8 cellular contexts compared by ENCODE assay signal in genomic region chr15:58331903-58332675, GRCh38.
DNase-seq lines count a peak whose midpoint lies in the region; ATAC-seq and TF ChIP-seq lines count a peak whose summit lies in the region.

No MANE protein-coding gene starts in this region.

- no peak overlapping the region for H2BK15ac ChIP-seq in H9 (ENCODE audit: low read depth, low read length)

- no peak overlapping the region for H2BK20ac ChIP-seq in H9 (ENCODE audit: low read depth, low read length, poor library complexity, severe bottlenecking)

- no peak overlapping the region for H3K23ac ChIP-seq in H9 (ENCODE audit: insufficient read length, low read depth, low read length)

- no peak overlapping the region for H3K4me2 ChIP-seq in H9 (ENCODE audit: insufficient read depth, insufficient read length, low read length)
- no peak overlapping the region for H3K4me2 ChIP-seq in parathyroid adenoma (ENCODE audit: low read length)

- no CpG with 5 or more reads among the region's 8 CpGs for WGBS in H9 (ENCODE audit: extremely low coverage, insufficient read length, low lambda C conversion rate)
- 15% methylated on average over 8 of the region's 8 CpGs for WGBS in thymus

- no peak overlapping the region for H4K5ac ChIP-seq in H9 (ENCODE audit: insufficient read length, low read depth, low read length)

- H3K36me3 ChIP-seq in parathyroid adenoma (ENCODE audit: control insufficient read depth, insufficient read depth, low read length) (no peaks in the 10 kb centered on the region), thymus (ENCODE audit: control insufficient read depth, insufficient read depth) (no peaks in the 10 kb centered on the region)

- intact Hi-C loops in Right ventricle myocardium inferior (cut with DNase I): loop anchor here (2.0 to 10.0 kb wide), 5 partner anchors 61 to 443 kb away; partner anchors contain the start of genes ADAM10 and MINDY2

- H3K27me3 ChIP-seq in H9 (ENCODE audit: insufficient read depth, low read length) (no peaks in the 10 kb centered on the region), parathyroid adenoma (ENCODE audit: control insufficient read depth, insufficient read depth, low read length) (no peaks in the 10 kb centered on the region), thymus (ENCODE audit: control insufficient read depth, insufficient read depth) (no peaks in the 10 kb centered on the region)

- peak overlapping the region in 1 of 2 experiments; percentile 30; a peak in 2 of 5 replicates for H3K4me3 Mint-ChIP-seq in H9
- H3K4me3 Mint-ChIP-seq in activated naive CD8-positive, alpha-beta T cell: peak overlapping the region; percentile 52

- H3K56ac ChIP-seq in H9 (ENCODE audit: insufficient read length, low read depth, low read length): no peak overlapping the region

- H2BK120ac ChIP-seq in H9 (ENCODE audit: low read depth, low read length, poor library complexity, severe bottlenecking): no peak overlapping the region

- peaks cover 0 to 13% (median 5%) of the 10 kb centered on the region in 3 experiments; a peak in 5 of 7 replicates for H3K36me3 Mint-ChIP-seq in H9 (ENCODE audit: insufficient read depth in 1 of 3, low read depth in 3 of 3)
- no peaks in the 10 kb centered on the region for H3K36me3 Mint-ChIP-seq in activated naive CD8-positive, alpha-beta T cell

- peaks cover 35 to 37% of the 10 kb centered on the region in 2 experiments for H3K4me1 Mint-ChIP-seq in H9
- peaks cover 41% of the 10 kb centered on the region for H3K4me1 Mint-ChIP-seq in activated naive CD8-positive, alpha-beta T cell (ENCODE audit: low read depth)

- H3K27ac ChIP-seq in H9 (ENCODE audit: insufficient read length, low read depth, low read length) (peak overlapping the region; percentile 2), parathyroid adenoma (peak overlapping the region; percentile 87), thymus (ENCODE audit: low read depth) (peak overlapping the region; percentile 71)

- H3K9me3 ChIP-seq in H9 (ENCODE audit: control insufficient read depth, low read depth, low read length) (no peaks in the 10 kb centered on the region), parathyroid adenoma (ENCODE audit: control insufficient read depth, low read length) (no peaks in the 10 kb centered on the region), thymus (ENCODE audit: control insufficient read depth) (no peaks in the 10 kb centered on the region)

- peak overlapping the region; percentile 2; the same call in 1 of the 2 replicates for H3K14ac ChIP-seq in H9 (ENCODE audit: insufficient read depth, low read length)

- no peak overlapping the region for H3T11ph ChIP-seq in H9 (ENCODE audit: low read length)

- H3K4me3 ChIP-seq in parathyroid adenoma (ENCODE audit: low read depth, low read length) (no peak overlapping the region), thymus (ENCODE audit: low read length) (no peak overlapping the region)

- H3K79me2 ChIP-seq in H9 (ENCODE audit: insufficient read depth, low read length) (no peaks in the 10 kb centered on the region), parathyroid adenoma (no peaks in the 10 kb centered on the region)

- H3K23me2 ChIP-seq in H9 (ENCODE audit: insufficient read length, low read depth, low read length, poor library complexity, severe bottlenecking): no peaks in the 10 kb centered on the region

- ATAC-seq in SK-N-SH treated with all-trans-retinoic acid at 6 μM for 48 hours (peak; percentile 97), Right ventricle myocardium inferior (peak; percentile 98)

- H3K9ac ChIP-seq in H9 (ENCODE audit: extremely low read depth, insufficient read length, low read length): no peak overlapping the region
- no peak overlapping the region for H3K9ac ChIP-seq in parathyroid adenoma

- TF ChIP-seq CTCF in H9 (conservative IDR thresholded peaks at IDR 0.05) (no peak), parathyroid adenoma (IDR thresholded peaks at IDR 0.05) (no peak)

- H4K20me1 ChIP-seq in H9 (ENCODE audit: control insufficient read depth, insufficient read depth, insufficient read length): no peaks in the 10 kb centered on the region

- H2BK12ac ChIP-seq in H9 (ENCODE audit: insufficient read length, low read depth, low read length): no peak overlapping the region

- H3K18ac ChIP-seq in H9 (ENCODE audit: insufficient read length, low read depth, low read length): no peak overlapping the region

- H3K27me3 Mint-ChIP-seq in H9 (ENCODE audit: low read depth): no peaks in the 10 kb centered on the region
- H3K27me3 Mint-ChIP-seq in activated naive CD8-positive, alpha-beta T cell: no peaks in the 10 kb centered on the region

- no peak overlapping the region for H3K4ac ChIP-seq in H9 (ENCODE audit: low read depth, low read length)

- no peak overlapping the region for H2BK5ac ChIP-seq in H9 (ENCODE audit: insufficient read length, low read length)

- H3K27ac Mint-ChIP-seq in H9: peak overlapping the region; percentile 26 to 96 (median 30); a peak in 5 of 7 replicates
- peak overlapping the region; percentile 97 for H3K27ac Mint-ChIP-seq in activated naive CD8-positive, alpha-beta T cell

- peaks cover 6 to 13% of the 10 kb centered on the region in 2 experiments; a peak in 4 of 5 replicates for H3K9me3 Mint-ChIP-seq in H9
- no peaks in the 10 kb centered on the region for H3K9me3 Mint-ChIP-seq in activated naive CD8-positive, alpha-beta T cell (ENCODE audit: low read depth)

- H4K8ac ChIP-seq in H9 (replicated peaks; ENCODE audit: insufficient read length, low read depth, low read length): no peak overlapping the region

- H4K91ac ChIP-seq in H9 (ENCODE audit: insufficient read length, low read depth, low read length): no peak overlapping the region

- no peak overlapping the region for H2AK5ac ChIP-seq in H9 (ENCODE audit: insufficient read length, low read length)

- H2AFZ ChIP-seq in H9 (ENCODE audit: low read length): no peak overlapping the region
- peak overlapping the region; percentile 85 for H2AFZ ChIP-seq in parathyroid adenoma

- DNase-seq in DMS53 treated with DMSO at 0.1 percent for 48 hours (lab: John Stamatoyannopoulos, UW; ENCODE audit: unreplicated experiment): peak; percentile 95
- DNase-seq in H9: peak; percentile 79
- peak; percentile 100 for DNase-seq in MV-4-11 (lab: John Stamatoyannopoulos, UW)
- peak; percentile 94 for DNase-seq in Right ventricle myocardium inferior (ENCODE audit: missing footprints)

- H3K4me1 ChIP-seq in H9 (ENCODE audit: insufficient read depth, low read length) (peaks cover 8% of the 10 kb centered on the region; the same call in 1 of the 2 replicates), parathyroid adenoma (peaks cover 8% of the 10 kb centered on the region), thymus (ENCODE audit: control insufficient read depth, insufficient read depth, low read length) (peaks cover 27% of the 10 kb centered on the region)

- no peaks in the 10 kb centered on the region for H3K79me1 ChIP-seq in H9 (ENCODE audit: insufficient read depth, low read depth, low read length, poor library complexity, severe bottlenecking)

TF ChIP-seq in SK-N-SH treated with all-trans-retinoic acid at 6 μM for 48 hours, 23 proteins besides CTCF, POLR2A, EP300 and RAD21 (continues in another document):
- TF ChIP-seq ESRRG (CRISPR knock-in tag; IDR thresholded peaks at IDR 0.05): no peak
- no peak for TF ChIP-seq ZFP30 (CRISPR knock-in tag; IDR thresholded peaks at IDR 0.05)
- no peak; the same call in 1 of the 2 replicates for TF ChIP-seq ARNTL (CRISPR knock-in tag; IDR thresholded peaks at IDR 0.05; ENCODE audit: borderline replicate concordance, low read depth)
- peak; percentile 82 for TF ChIP-seq CREB5 (CRISPR knock-in tag; IDR thresholded peaks at IDR 0.05; ENCODE audit: low read depth)
- TF ChIP-seq RARB (CRISPR knock-in tag; IDR thresholded peaks at IDR 0.05): no peak
- TF ChIP-seq PATZ1 (CRISPR knock-in tag; IDR thresholded peaks at IDR 0.05; ENCODE audit: borderline replicate concordance): 0 out of 2 replicates have a peak, but pooled peaks have one; percentile 29
- no peak for TF ChIP-seq ZC3H10 (CRISPR knock-in tag; IDR thresholded peaks at IDR 0.05)
- 0 out of 2 replicates have a peak, but pooled peaks have one; percentile 34 for TF ChIP-seq SNAI2 (CRISPR knock-in tag; IDR thresholded peaks at IDR 0.05)
- no peak for TF ChIP-seq PPARA (CRISPR knock-in tag; IDR thresholded peaks at IDR 0.05; ENCODE audit: borderline replicate concordance)
- no peak for TF ChIP-seq ZNF565 (CRISPR knock-in tag; conservative IDR thresholded peaks at IDR 0.05; ENCODE audit: low read depth)
- TF ChIP-seq ISL1 (CRISPR knock-in tag; IDR thresholded peaks at IDR 0.05): peak; percentile 82; the same call in 1 of the 2 replicates

Comparison
In these comparisons a context has a peak if more than half of its experiments do, and no peak if none do; other contexts are left out.
1. H3K27ac ChIP-seq: peak in every context shown above with its lines; median percentile 87 in parathyroid adenoma; 71 in thymus; 2 in H9.